ENCODE assay signal across 1 cellular context in genomic region chr13:32427852-32428580, GRCh38.
TF ChIP-seq lines count a peak whose summit lies in the region.

Gene N4BP2L1 (minus strand): TSS chr13:32428130. CDS start chr13:32428082, 48 bp downstream.

TF ChIP-seq in HEK293, 187 proteins besides CTCF, POLR2A, EP300 and RAD21 (continued from another document and continues in another):
- no peak for TF ChIP-seq PBX3 (CRISPR knock-in tag; IDR thresholded peaks at IDR 0.05)
- TF ChIP-seq PRDM1 (tag by site-specific recombination; IDR thresholded peaks at IDR 0.05): no peak
- TF ChIP-seq ZNF792 (tag by site-specific recombination; IDR thresholded peaks at IDR 0.05): no peak
- TF ChIP-seq ZNF202 (tag by site-specific recombination; IDR thresholded peaks at IDR 0.05; ENCODE audit: borderline replicate concordance): no peak
- no peak for TF ChIP-seq MYNN (tag by site-specific recombination; IDR thresholded peaks at IDR 0.05; ENCODE audit: borderline replicate concordance)
- no peak for TF ChIP-seq TRIM28 (IDR thresholded peaks at IDR 0.05; ENCODE audit: borderline replicate concordance, low read length)
- TF ChIP-seq ZNF2 (tag by site-specific recombination; IDR thresholded peaks at IDR 0.05): no peak
- TF ChIP-seq ZNF266 (tag by site-specific recombination; IDR thresholded peaks at IDR 0.05; ENCODE audit: low read depth): no peak
- TF ChIP-seq ZNF48 (tag by site-specific recombination; IDR thresholded peaks at IDR 0.05): no peak
- TF ChIP-seq ZSCAN23 (tag by site-specific recombination; IDR thresholded peaks at IDR 0.05): no peak
- peak; percentile 39; the same call in 1 of the 2 replicates for TF ChIP-seq ZNF629 (tag by site-specific recombination; IDR thresholded peaks at IDR 0.05)
- peak; percentile 35; the same call in 1 of the 2 replicates for TF ChIP-seq IKZF3 (tag by site-specific recombination; IDR thresholded peaks at IDR 0.05)
- TF ChIP-seq KLF8 (tag by site-specific recombination; IDR thresholded peaks at IDR 0.05): peak; percentile 55; the same call in 1 of the 2 replicates
- no peak for TF ChIP-seq ZNF16 (tag by site-specific recombination; IDR thresholded peaks at IDR 0.05; ENCODE audit: low read depth)
- TF ChIP-seq ZNF580 (tag by site-specific recombination; IDR thresholded peaks at IDR 0.05): no peak
- no peak for TF ChIP-seq ZNF223 (tag by site-specific recombination; IDR thresholded peaks at IDR 0.05)
- no peak for TF ChIP-seq AEBP2 (tag by site-specific recombination; IDR thresholded peaks at IDR 0.05; ENCODE audit: borderline replicate concordance)
- no peak for TF ChIP-seq SCRT1 (tag by site-specific recombination; IDR thresholded peaks at IDR 0.05; ENCODE audit: borderline replicate concordance)
- no peak for TF ChIP-seq ZNF433 (tag by site-specific recombination; IDR thresholded peaks at IDR 0.05; ENCODE audit: low read depth)
- TF ChIP-seq ZNF175 (tag by site-specific recombination; IDR thresholded peaks at IDR 0.05): no peak
- no peak for TF ChIP-seq ZFP3 (tag by site-specific recombination; IDR thresholded peaks at IDR 0.05; ENCODE audit: low read depth)
- TF ChIP-seq ZNF114 (tag by site-specific recombination; IDR thresholded peaks at IDR 0.05): no peak
- TF ChIP-seq ZNF292 (tag by site-specific recombination; IDR thresholded peaks at IDR 0.05; ENCODE audit: borderline replicate concordance, low read depth): no peak
- TF ChIP-seq ZNF302 (tag by site-specific recombination; IDR thresholded peaks at IDR 0.05; ENCODE audit: low read depth): no peak
- TF ChIP-seq, protein P1, sequence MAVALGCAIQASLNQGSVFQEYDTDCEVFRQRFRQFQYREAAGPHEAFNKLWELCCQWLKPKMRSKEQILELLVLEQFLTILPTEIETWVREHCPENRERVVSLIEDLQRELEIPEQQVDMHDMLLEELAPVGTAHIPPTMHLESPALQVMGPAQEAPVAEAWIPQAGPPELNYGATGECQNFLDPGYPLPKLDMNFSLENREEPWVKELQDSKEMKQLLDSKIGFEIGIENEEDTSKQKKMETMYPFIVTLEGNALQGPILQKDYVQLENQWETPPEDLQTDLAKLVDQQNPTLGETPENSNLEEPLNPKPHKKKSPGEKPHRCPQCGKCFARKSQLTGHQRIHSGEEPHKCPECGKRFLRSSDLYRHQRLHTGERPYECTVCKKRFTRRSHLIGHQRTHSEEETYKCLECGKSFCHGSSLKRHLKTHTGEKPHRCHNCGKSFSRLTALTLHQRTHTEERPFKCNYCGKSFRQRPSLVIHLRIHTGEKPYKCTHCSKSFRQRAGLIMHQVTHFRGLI (tag by site-specific recombination; IDR thresholded peaks at IDR 0.05): no peak
- no peak for TF ChIP-seq ZNF184 (tag by site-specific recombination; IDR thresholded peaks at IDR 0.05)
- no peak for TF ChIP-seq ZNF221 (tag by site-specific recombination; IDR thresholded peaks at IDR 0.05; ENCODE audit: borderline replicate concordance)
- TF ChIP-seq ZBTB48 (tag by site-specific recombination; IDR thresholded peaks at IDR 0.05): no peak
- peak; percentile 72 for TF ChIP-seq KLF9 (tag by site-specific recombination; IDR thresholded peaks at IDR 0.05; ENCODE audit: low read depth)
- peak; percentile 93 for TF ChIP-seq SP3 (tag by site-specific recombination; IDR thresholded peaks at IDR 0.05)
- TF ChIP-seq ZNF530 (tag by site-specific recombination; IDR thresholded peaks at IDR 0.05; ENCODE audit: low read depth): no peak
- TF ChIP-seq KLF10 (tag by site-specific recombination; IDR thresholded peaks at IDR 0.05): no peak
- no peak for TF ChIP-seq ZNF24 (tag by site-specific recombination; IDR thresholded peaks at IDR 0.05)
- TF ChIP-seq ZNF341 (tag by site-specific recombination; IDR thresholded peaks at IDR 0.05; ENCODE audit: low read depth): no peak
- TF ChIP-seq TCF7L2 (IDR thresholded peaks at IDR 0.05; ENCODE audit: borderline replicate concordance, low read depth, low read length): no peak
- TF ChIP-seq ZNF514 (tag by site-specific recombination; IDR thresholded peaks at IDR 0.05): no peak
- no peak for TF ChIP-seq PRDM2 (tag by site-specific recombination; IDR thresholded peaks at IDR 0.05; ENCODE audit: borderline replicate concordance)
- TF ChIP-seq ZNF529 (tag by site-specific recombination; IDR thresholded peaks at IDR 0.05; ENCODE audit: insufficient replicate concordance): no peak
- TF ChIP-seq ZNF416 (tag by site-specific recombination; IDR thresholded peaks at IDR 0.05): no peak
- no peak for TF ChIP-seq ZNF239 (tag by site-specific recombination; IDR thresholded peaks at IDR 0.05)
- no peak for TF ChIP-seq ZNF426 (tag by site-specific recombination; IDR thresholded peaks at IDR 0.05)
- no peak for TF ChIP-seq ZNF658 (tag by site-specific recombination; IDR thresholded peaks at IDR 0.05)
- TF ChIP-seq ZNF600 (tag by site-specific recombination; IDR thresholded peaks at IDR 0.05): no peak
- TF ChIP-seq GLI4 (tag by site-specific recombination; IDR thresholded peaks at IDR 0.05): no peak
- no peak for TF ChIP-seq ZNF701 (tag by site-specific recombination; IDR thresholded peaks at IDR 0.05)
- no peak for TF ChIP-seq ZBTB6 (tag by site-specific recombination; IDR thresholded peaks at IDR 0.05)
- TF ChIP-seq PRDM10 (tag by site-specific recombination; IDR thresholded peaks at IDR 0.05): peak; percentile 74; the same call in 1 of the 2 replicates
- TF ChIP-seq, protein P2, sequence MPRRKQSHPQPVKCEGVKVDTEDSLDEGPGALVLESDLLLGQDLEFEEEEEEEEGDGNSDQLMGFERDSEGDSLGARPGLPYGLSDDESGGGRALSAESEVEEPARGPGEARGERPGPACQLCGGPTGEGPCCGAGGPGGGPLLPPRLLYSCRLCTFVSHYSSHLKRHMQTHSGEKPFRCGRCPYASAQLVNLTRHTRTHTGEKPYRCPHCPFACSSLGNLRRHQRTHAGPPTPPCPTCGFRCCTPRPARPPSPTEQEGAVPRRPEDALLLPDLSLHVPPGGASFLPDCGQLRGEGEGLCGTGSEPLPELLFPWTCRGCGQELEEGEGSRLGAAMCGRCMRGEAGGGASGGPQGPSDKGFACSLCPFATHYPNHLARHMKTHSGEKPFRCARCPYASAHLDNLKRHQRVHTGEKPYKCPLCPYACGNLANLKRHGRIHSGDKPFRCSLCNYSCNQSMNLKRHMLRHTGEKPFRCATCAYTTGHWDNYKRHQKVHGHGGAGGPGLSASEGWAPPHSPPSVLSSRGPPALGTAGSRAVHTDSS (tag by site-specific recombination; IDR thresholded peaks at IDR 0.05): no peak
